23 cellular contexts compared by ENCODE assay signal in genomic region chr1:74799119-74799518, GRCh38.
DNase-seq lines count a peak whose midpoint lies in the region; ATAC-seq and TF ChIP-seq lines count a peak whose summit lies in the region.
"Had no signal": no experiment of that assay in that cellular context is flagged by ENCODE, and none has a peak within 500 bp of the region (broad histone marks: within the 10 kb centered on the region; RNA-seq: fewer than 3 reads in every experiment).

No MANE protein-coding gene starts in this region.

- no peaks in the 10 kb centered on the region for H3F3A ChIP-seq in GM23338 (replicated peaks; ENCODE audit: low read depth)

- no peak overlapping the region for H3K4me3 Mint-ChIP-seq in GM23338
- H3K4me3 Mint-ChIP-seq in WTC11: no peak overlapping the region
- no peak overlapping the region for H3K4me3 Mint-ChIP-seq in progenitor cell of endocrine pancreas (ENCODE audit: low read depth)
- H3K4me3 Mint-ChIP-seq: CD8-positive, alpha-beta memory T cell; IgD-negative memory B cell had no signal

- no peak overlapping the region for H4K91ac ChIP-seq in neuronal stem cell (ENCODE audit: low read depth, low read length, poor library complexity)

- no peaks in the 10 kb centered on the region for H3K4me1 ChIP-seq in GM23338 (ENCODE audit: insufficient read depth)
- H3K4me1 ChIP-seq in HUES64 (ENCODE audit: insufficient read depth, low read length): no peaks in the 10 kb centered on the region
- no peaks in the 10 kb centered on the region for H3K4me1 ChIP-seq in neuronal stem cell (ENCODE audit: control insufficient read depth in 2 of 2, insufficient read depth in 1 of 2, low read depth in 1 of 2, low read length in 2 of 2)
- H3K4me1 ChIP-seq: BE2C had no signal

- no peak overlapping the region for H3K4ac ChIP-seq in neuronal stem cell (ENCODE audit: low read length)

- no peak overlapping the region for H3K18ac ChIP-seq in neuronal stem cell (ENCODE audit: low read length)

- H3K4me3 ChIP-seq in GM23338 (no peak overlapping the region), HUES64 (ENCODE audit: low read length) (no peak overlapping the region), neuronal stem cell (ENCODE audit: low read length in 2 of 2) (no peak overlapping the region)
- H3K4me3 ChIP-seq: GM23248 had no signal

- CTCF ChIA-PET in WTC11 (lab: Charles Lee): interaction anchor here (1.4 kb wide), 1 partner anchor 18 kb away, joined by 3 read pairs; no protein-coding TSS in a partner anchor

- DNase-seq in GM23338 (ENCODE audit: low spot score): peak; percentile 28
- DNase-seq in WTC11 (ENCODE audit: low spot score): no peak
- DNase-seq in neuronal stem cell (ENCODE audit: low spot score): no peak
- no peak for DNase-seq in progenitor cell of endocrine pancreas (ENCODE audit: low spot score, unreplicated experiment)
- no peak for DNase-seq in NCI-H1048 (lab: John Stamatoyannopoulos, UW)
- DNase-seq: ACHN; BE2C; C1 segment of cervical spinal cord; CD4-positive, CD25-positive, alpha-beta regulatory T cell; CD8-positive, alpha-beta memory T cell; COR-L47; DMS 273 treated with DMSO at 0.1 percent for 48 hours; DMS53; GM23248; H7; Kasumi-1; KG1 had no signal

- TF ChIP-seq CTCF in GM23338 (conservative IDR thresholded peaks at IDR 0.05; ENCODE audit: low read depth in 2 of 2) (no peak), WTC11 (IDR thresholded peaks at IDR 0.05) (no peak), progenitor cell of endocrine pancreas (IDR thresholded peaks at IDR 0.05; ENCODE audit: unreplicated experiment) (no peak)

- H2BK12ac ChIP-seq in neuronal stem cell (ENCODE audit: low read length): no peak overlapping the region

- peaks cover 3% of the 10 kb centered on the region; the same call in 2 of the 3 replicates for H3K4me1 Mint-ChIP-seq in GM23338
- H3K4me1 Mint-ChIP-seq in WTC11: peaks cover 7% of the 10 kb centered on the region
- peaks cover 2% of the 10 kb centered on the region for H3K4me1 Mint-ChIP-seq in progenitor cell of endocrine pancreas (ENCODE audit: low read depth)
- H3K4me1 Mint-ChIP-seq: CD4-positive, CD25-positive, alpha-beta regulatory T cell; CD8-positive, alpha-beta memory T cell; IgD-negative memory B cell had no signal

- peaks cover 27% of the 10 kb centered on the region for H3K9me3 Mint-ChIP-seq in GM23338
- H3K9me3 Mint-ChIP-seq in WTC11: peaks cover 39% of the 10 kb centered on the region
- no peaks in the 10 kb centered on the region for H3K9me3 Mint-ChIP-seq in progenitor cell of endocrine pancreas (ENCODE audit: low read depth)

- peaks cover 22% of the 10 kb centered on the region for H3K36me3 Mint-ChIP-seq in GM23338 (ENCODE audit: low read depth)
- H3K36me3 Mint-ChIP-seq in WTC11: peaks cover 31% of the 10 kb centered on the region
- no peaks in the 10 kb centered on the region for H3K36me3 Mint-ChIP-seq in progenitor cell of endocrine pancreas (ENCODE audit: insufficient read depth)
- H3K36me3 Mint-ChIP-seq: CD4-positive, CD25-positive, alpha-beta regulatory T cell had no signal

- H2BK15ac ChIP-seq in neuronal stem cell (ENCODE audit: low read length): no peak overlapping the region

- peaks cover 16% of the 10 kb centered on the region for H3K9me3 ChIP-seq in HUES64 (ENCODE audit: insufficient read depth, low read depth, low read length)
- peaks cover 0 to 2% of the 10 kb centered on the region in 2 donors for H3K9me3 ChIP-seq in neuronal stem cell (replicated peaks in 1 of 2; ENCODE audit: control insufficient read depth in 2 of 2, insufficient read depth in 1 of 2, low read depth in 1 of 2, low read length in 2 of 2)
- H3K9me3 ChIP-seq: BE2C had no signal

- H3K9ac ChIP-seq in HUES64 (ENCODE audit: low read depth, low read length) (no peak overlapping the region), neuronal stem cell (ENCODE audit: low read depth, low read length, poor library complexity) (no peak overlapping the region)
- H3K9ac ChIP-seq: GM23248 had no signal

- H3K27me3 Mint-ChIP-seq in GM23338 (ENCODE audit: insufficient read depth, low read depth, poor library complexity): peaks cover 5% of the 10 kb centered on the region
- no peaks in the 10 kb centered on the region for H3K27me3 Mint-ChIP-seq in WTC11 (ENCODE audit: low read depth)
- H3K27me3 Mint-ChIP-seq in progenitor cell of endocrine pancreas: peaks cover 4% of the 10 kb centered on the region

- H3K27me3 ChIP-seq in GM23338 (ENCODE audit: insufficient read depth): no peaks in the 10 kb centered on the region
- H3K27me3 ChIP-seq in HUES64 (ENCODE audit: insufficient read depth, low read length): no peaks in the 10 kb centered on the region
- no peaks in the 10 kb centered on the region for H3K27me3 ChIP-seq in neuronal stem cell (ENCODE audit: control insufficient read depth in 3 of 3, insufficient read depth in 3 of 3, low read depth in 1 of 3, low read length in 3 of 3)
- H3K27me3 ChIP-seq: BE2C had no signal

- H3K4me2 ChIP-seq in GM23338 (no peak overlapping the region), neuronal stem cell (ENCODE audit: insufficient read depth, low read length, poor library complexity, severe bottlenecking) (no peak overlapping the region)

- ATAC-seq in GM23338 (no peak), WTC11 (peak; percentile 77), GM21423 (IDR thresholded peaks at IDR 0.05; ENCODE audit: unreplicated experiment) (no peak), GM18511 (IDR thresholded peaks at IDR 0.05; ENCODE audit: unreplicated experiment) (no peak)
- ATAC-seq: HepG2 had no signal

- no peaks in the 10 kb centered on the region for H3K36me3 ChIP-seq in GM23338 (ENCODE audit: insufficient read depth)
- no peaks in the 10 kb centered on the region for H3K36me3 ChIP-seq in HUES64 (ENCODE audit: insufficient read depth, low read length)
- H3K36me3 ChIP-seq in neuronal stem cell (replicated peaks in 1 of 2; ENCODE audit: control insufficient read depth in 2 of 2, insufficient read depth in 2 of 2, low read length in 2 of 2): no peaks in the 10 kb centered on the region
- H3K36me3 ChIP-seq: BE2C had no signal

- no peaks in the 10 kb centered on the region for H3K79me2 ChIP-seq in GM23338 (replicated peaks; ENCODE audit: insufficient read depth)

- no peak overlapping the region for H2BK120ac ChIP-seq in neuronal stem cell (ENCODE audit: low read depth, low read length)

- no peak overlapping the region for H4K8ac ChIP-seq in neuronal stem cell (ENCODE audit: low read depth, low read length)

- peaks cover 10% of the 10 kb centered on the region for H3K9me2 ChIP-seq in GM23338 (ENCODE audit: insufficient read depth)

- no peaks in the 10 kb centered on the region for H3K79me1 ChIP-seq in neuronal stem cell (ENCODE audit: low read depth, low read length)

- no peak overlapping the region for H3K23ac ChIP-seq in neuronal stem cell (ENCODE audit: low read depth, low read length, poor library complexity)

- H2AFZ ChIP-seq in GM23338: peak overlapping the region; percentile 4; the same call in 1 of the 2 replicates
- no peak overlapping the region for H2AFZ ChIP-seq in neuronal stem cell (ENCODE audit: low read length)
- H2AFZ ChIP-seq: GM23248 had no signal

- POLR2A ChIA-PET in WTC11 (lab: Charles Lee): no interaction called here

- H2BK5ac ChIP-seq in neuronal stem cell (ENCODE audit: low read length): no peak overlapping the region

- 0 out of 2 replicates have a peak overlapping the region, but pooled peaks have one; percentile 70 for H3K27ac ChIP-seq in GM23338 (ENCODE audit: low read depth)
- peak overlapping the region; percentile 16; the same call in 1 of the 2 replicates for H3K27ac ChIP-seq in HUES64 (ENCODE audit: low read depth, low read length)
- H3K27ac ChIP-seq in neuronal stem cell (replicated peaks; ENCODE audit: low read length): no peak overlapping the region
- H3K27ac ChIP-seq: GM23248, HL-60 had no signal

- no peaks in the 10 kb centered on the region for H4K20me1 ChIP-seq in GM23338 (replicated peaks; ENCODE audit: insufficient read depth)

- H3K27ac Mint-ChIP-seq in GM23338 (no peak overlapping the region), WTC11 (0 out of 2 replicates have a peak overlapping the region, but pooled peaks have one; percentile 32), progenitor cell of endocrine pancreas (no peak overlapping the region)
- H3K27ac Mint-ChIP-seq: CD8-positive, alpha-beta memory T cell; IgD-negative memory B cell had no signal

- H3K14ac ChIP-seq in neuronal stem cell (ENCODE audit: low read length): peak overlapping the region; percentile 56

- no peak overlapping the region for H2AK5ac ChIP-seq in neuronal stem cell (ENCODE audit: low read depth, low read length)

TF ChIP-seq in GM23338, 12 proteins besides CTCF, POLR2A, EP300 and RAD21 (continues in another document):
- TF ChIP-seq NANOG (IDR thresholded peaks at IDR 0.05; ENCODE audit: borderline replicate concordance) (no peak), POLR2AphosphoS5 (IDR thresholded peaks at IDR 0.05; ENCODE audit: low read depth) (no peak), JUNB (IDR thresholded peaks at IDR 0.05; ENCODE audit: unreplicated experiment) (no peak), CREB1 (CRISPR knock-in tag; IDR thresholded peaks at IDR 0.05; ENCODE audit: low read depth) (no peak), STAT1 (IDR thresholded peaks at IDR 0.05; ENCODE audit: unreplicated experiment) (no peak), ETS1 (IDR thresholded peaks at IDR 0.05) (no peak)

TF ChIP-seq in WTC11, 78 proteins besides CTCF, POLR2A, EP300 and RAD21 (continues in another document):
- TF ChIP-seq TP53 (CRISPR knock-in tag; IDR thresholded peaks at IDR 0.05) (no peak), ESRRA (CRISPR knock-in tag; IDR thresholded peaks at IDR 0.05; ENCODE audit: borderline replicate concordance) (no peak), ERG (CRISPR knock-in tag; IDR thresholded peaks at IDR 0.05) (no peak), ZNF121 (CRISPR knock-in tag; IDR thresholded peaks at IDR 0.05) (no peak), OVOL2 (CRISPR knock-in tag; IDR thresholded peaks at IDR 0.05; ENCODE audit: borderline replicate concordance) (no peak), GTF2I (CRISPR knock-in tag; conservative IDR thresholded peaks at IDR 0.05) (no peak)
